ENCODE assay signal across 21 cellular contexts in the genomic region with DNA sequence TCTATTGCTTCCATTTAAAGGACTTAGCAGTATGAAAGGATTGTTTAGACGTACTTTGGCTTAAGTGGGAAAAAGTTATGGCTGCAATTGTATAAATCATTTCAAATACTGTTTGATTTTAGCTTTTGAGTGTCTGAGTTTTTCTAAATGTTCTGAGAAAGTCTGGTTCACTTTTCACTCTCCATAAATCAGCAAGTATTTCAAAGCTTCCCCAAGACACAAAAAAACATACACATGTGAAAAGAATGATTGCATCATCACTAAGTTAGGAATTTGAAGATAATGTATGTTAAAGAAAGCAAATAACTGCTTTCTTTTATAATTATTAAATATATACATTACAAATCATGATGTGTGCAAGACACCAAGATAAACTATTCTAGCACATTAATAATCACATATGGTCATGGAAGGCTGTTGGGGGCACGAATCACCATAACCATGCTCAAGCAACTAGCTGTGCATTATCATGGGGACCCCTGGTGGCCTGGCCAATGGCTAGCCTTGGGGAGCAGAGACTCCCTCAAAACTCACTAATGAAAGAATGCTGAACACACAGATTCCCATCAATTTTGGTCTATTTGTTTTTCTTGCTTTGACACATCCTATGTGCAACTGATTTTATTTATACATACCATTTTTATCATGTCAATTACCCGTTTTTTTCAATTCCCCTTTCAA.
DNase-seq lines count a peak whose midpoint lies in the region; ATAC-seq, FAIRE-seq and TF ChIP-seq lines count a peak whose summit lies in the region.
"Had no signal": no experiment of that assay in that cellular context is flagged by ENCODE, and none has a peak within 500 bp of the region (broad histone marks: within the 10 kb centered on the region; RNA-seq: fewer than 3 reads in every experiment).

No MANE protein-coding gene starts in this region.

- BruUV-seq in GM12878 (replicated peaks; lab: Mats Ljungman, UMichigan) = no TSS peak

- peak; percentile 33 for TF ChIP-seq CTCF in GM10248 (IDR thresholded peaks at IDR 0.05; ENCODE audit: control extremely low read depth, extremely low read depth, low read depth, missing control alignments)
- TF ChIP-seq CTCF in GM20000 (IDR thresholded peaks at IDR 0.05; ENCODE audit: extremely low read depth, missing control alignments) = peak; percentile 5
- peak in 2 of 3 experiments; percentile 15 to 18; a peak in 1 of 6 replicates for TF ChIP-seq CTCF in GM12878 (IDR thresholded peaks at IDR 0.05 in 2 of 3, conservative IDR thresholded peaks at IDR 0.05 in 1 of 3; ENCODE audit: control insufficient read depth in 2 of 3, extremely low read depth in 1 of 3, insufficient read depth in 1 of 3, low read depth in 3 of 3, low read length in 3 of 3)

- 75% methylated on average over 3 of the region's 3 CpGs for WGBS in GM12878 (ENCODE audit: insufficient coverage, insufficient replicate concordance, low lambda C conversion rate, missing lambda C conversion rate)

- no peak for DNase-seq in GM10248 (ENCODE audit: extremely low spot score)
- DNase-seq in GM20000 (ENCODE audit: low spot score) = no peak
- DNase-seq in GM12878 (ENCODE audit: low read depth, low spot score) = no peak
- DNase-seq in left kidney (ENCODE audit: low read depth, low spot score) = peak; percentile 33
- DNase-seq in occipital lobe (lab: John Stamatoyannopoulos, UW) = no peak
- no peak for DNase-seq in dedifferentiated amniotic fluid mesenchymal stem cell (ENCODE audit: extremely low spot score)
- no peak for DNase-seq in hypothalamus (lab: John Stamatoyannopoulos, UW)
- no peak for DNase-seq in NCI-H2227 (lab: John Stamatoyannopoulos, UW; ENCODE audit: unreplicated experiment)
- DNase-seq: activated CD4-positive, alpha-beta T cell treated with anti-CD3 and anti-CD28 coated beads, Interleukin-2, amount 10 ng/mL, durations not matched to agents 24 days and 14 days; activated naive CD8-positive, alpha-beta T cell treated with anti-CD3 and anti-CD28 coated beads for 36 hours; C1 segment of cervical spinal cord; DND-41; glutamatergic neuron; islet precursor cell; NCI-H1436; NCI-H345; stimulated activated CD4-positive, alpha-beta T cell treated with anti-CD3 and anti-CD28 coated beads, Interleukin-4, amount 100 ng/mL, for 24 hours; testis had no signal

- H3K27ac ChIP-seq in GM12878 (ENCODE audit: control insufficient read depth, insufficient read depth) = peak overlapping the region; percentile 94
- H3K27ac ChIP-seq: KMS-11, neutrophil, SJSA1, testis had no signal

- no peaks in the 10 kb centered on the region for H3K79me2 ChIP-seq in GM12878 (ENCODE audit: control insufficient read depth, insufficient read depth, low read length)

- RAD21 ChIA-PET in GM12878 (lab: Charles Lee; ENCODE audit: unreplicated experiment) = interaction anchor here (0.9 to 3.5 kb wide), 15 partner anchors 10 to 77 kb away, joined by 3 to 21 read pairs (median 5); no protein-coding TSS in a partner anchor

- no peak overlapping the region for H2AFZ ChIP-seq in GM12878 (ENCODE audit: control insufficient read depth, low read depth, low read length)

- no peak overlapping the region for H3K4me3 ChIP-seq in GM12878
- H3K4me3 ChIP-seq: SJSA1, testis had no signal

- TF ChIP-seq RAD21 in GM12878 (IDR thresholded peaks at IDR 0.05; ENCODE audit: insufficient read depth, low read depth, low read length) = peak; percentile 47; the same call in 1 of the 2 replicates

- ATAC-seq in GM12878 = peak; percentile 12; the same call in 1 of the 3 replicates

- no peak overlapping the region for H3K9ac ChIP-seq in GM12878 (ENCODE audit: control insufficient read depth, insufficient read depth, low read length)
- H3K9ac ChIP-seq: KMS-11 had no signal

- H3K4me2 ChIP-seq in GM12878 (ENCODE audit: control insufficient read depth, insufficient read depth) = peak overlapping the region; percentile 19; the same call in 1 of the 2 replicates
- H3K4me2 ChIP-seq: KMS-11 had no signal

- no peak for TF ChIP-seq EP300 in GM12878 (IDR thresholded peaks at IDR 0.05; ENCODE audit: borderline replicate concordance in 1 of 2, control insufficient read depth in 1 of 2, low read depth in 2 of 2, low read length in 2 of 2)

- H3K36me3 ChIP-seq in GM12878 (ENCODE audit: control insufficient read depth in 2 of 2, insufficient read depth in 2 of 2, low read length in 1 of 2) = no peaks in the 10 kb centered on the region
- H3K36me3 ChIP-seq: neutrophil, SJSA1 had no signal

- intact Hi-C loops in GM12878 (cut with micrococcal nuclease; ENCODE audit: unreplicated experiment) = loop anchor here (5.0 to 10.0 kb wide), 2 partner anchors 66 to 203 kb away; a partner anchor contains a TSS

- CTCF ChIA-PET in GM10248 (lab: Yijun Ruan, JAX) (interaction anchor here (1.5 to 2.3 kb wide), 5 partner anchors 8 to 38 kb away, joined by 4 to 10 read pairs (median 9); no protein-coding TSS in a partner anchor), GM12878 (lab: Yijun Ruan, JAX) (interaction anchor here (0.6 to 2.8 kb wide), 19 partner anchors 11 to 266 kb away, joined by 3 to 17 read pairs (median 4); no protein-coding TSS in a partner anchor)

- POLR2A ChIA-PET in GM10248 (lab: Yijun Ruan, JAX) (no interaction called here), GM12878 (lab: Charles Lee) (interaction anchor here (1.4 kb wide), 1 partner anchor 11 kb away, joined by 6 read pairs; no protein-coding TSS in a partner anchor)

- peaks cover 38% of the 10 kb centered on the region for H3K4me1 ChIP-seq in GM12878 (ENCODE audit: control insufficient read depth, insufficient read depth, low read length)
- H3K4me1 ChIP-seq: SJSA1, testis had no signal

- SMC1A ChIA-PET in GM12878 (lab: Charles Lee; ENCODE audit: uncharacterized antibody, unreplicated experiment) = interaction anchor here (0.8 to 3.4 kb wide), 17 partner anchors 10 to 308 kb away, joined by 3 to 27 read pairs (median 5); no protein-coding TSS in a partner anchor

- no peaks in the 10 kb centered on the region; the same call in 2 of the 3 replicates for H3K9me3 ChIP-seq in GM12878 (replicated peaks; ENCODE audit: control insufficient read depth, insufficient read depth, low read length)
- H3K9me3 ChIP-seq: neutrophil, SJSA1, testis had no signal

- no peak for TF ChIP-seq POLR2A in GM12878 (IDR thresholded peaks at IDR 0.05; ENCODE audit: low read depth, low read length)

- FAIRE-seq in GM12878 (lab: Jason Lieb, UNC) = no peak

- in situ Hi-C loops in GM12878 (cut with MboI) = no loop called here

- H4K20me1 ChIP-seq in GM12878 (ENCODE audit: control insufficient read depth, insufficient read depth) = no peaks in the 10 kb centered on the region

- no peaks in the 10 kb centered on the region for H3K27me3 ChIP-seq in GM12878 (replicated peaks in 1 of 2; ENCODE audit: control insufficient read depth in 2 of 2, insufficient read depth in 2 of 2, low read length in 1 of 2)
- H3K27me3 ChIP-seq: neutrophil, SJSA1, testis had no signal

TF ChIP-seq in GM12878, 131 proteins besides CTCF, POLR2A, EP300 and RAD21:
- TF ChIP-seq RCOR1 (conservative IDR thresholded peaks at IDR 0.05; ENCODE audit: low read depth, low read length) = no peak
- TF ChIP-seq, protein P1, sequence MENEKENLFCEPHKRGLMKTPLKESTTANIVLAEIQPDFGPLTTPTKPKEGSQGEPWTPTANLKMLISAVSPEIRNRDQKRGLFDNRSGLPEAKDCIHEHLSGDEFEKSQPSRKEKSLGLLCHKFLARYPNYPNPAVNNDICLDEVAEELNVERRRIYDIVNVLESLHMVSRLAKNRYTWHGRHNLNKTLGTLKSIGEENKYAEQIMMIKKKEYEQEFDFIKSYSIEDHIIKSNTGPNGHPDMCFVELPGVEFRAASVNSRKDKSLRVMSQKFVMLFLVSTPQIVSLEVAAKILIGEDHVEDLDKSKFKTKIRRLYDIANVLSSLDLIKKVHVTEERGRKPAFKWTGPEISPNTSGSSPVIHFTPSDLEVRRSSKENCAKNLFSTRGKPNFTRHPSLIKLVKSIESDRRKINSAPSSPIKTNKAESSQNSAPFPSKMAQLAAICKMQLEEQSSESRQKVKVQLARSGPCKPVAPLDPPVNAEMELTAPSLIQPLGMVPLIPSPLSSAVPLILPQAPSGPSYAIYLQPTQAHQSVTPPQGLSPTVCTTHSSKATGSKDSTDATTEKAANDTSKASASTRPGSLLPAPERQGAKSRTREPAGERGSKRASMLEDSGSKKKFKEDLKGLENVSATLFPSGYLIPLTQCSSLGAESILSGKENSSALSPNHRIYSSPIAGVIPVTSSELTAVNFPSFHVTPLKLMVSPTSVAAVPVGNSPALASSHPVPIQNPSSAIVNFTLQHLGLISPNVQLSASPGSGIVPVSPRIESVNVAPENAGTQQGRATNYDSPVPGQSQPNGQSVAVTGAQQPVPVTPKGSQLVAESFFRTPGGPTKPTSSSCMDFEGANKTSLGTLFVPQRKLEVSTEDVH (IDR thresholded peaks at IDR 0.05; ENCODE audit: low read depth, partially characterized antibody) = no peak
- TF ChIP-seq GABPA (IDR thresholded peaks at IDR 0.05; ENCODE audit: low read depth) = no peak
- peak; percentile 25; the same call in 1 of the 2 replicates for TF ChIP-seq SMC3 (IDR thresholded peaks at IDR 0.05; ENCODE audit: borderline replicate concordance, low read length)
TF ChIP-seq in GM12878: peak in this region for 1.
